Comparison of ENCODE assay signal across 1 cellular context in the genomic region with DNA sequence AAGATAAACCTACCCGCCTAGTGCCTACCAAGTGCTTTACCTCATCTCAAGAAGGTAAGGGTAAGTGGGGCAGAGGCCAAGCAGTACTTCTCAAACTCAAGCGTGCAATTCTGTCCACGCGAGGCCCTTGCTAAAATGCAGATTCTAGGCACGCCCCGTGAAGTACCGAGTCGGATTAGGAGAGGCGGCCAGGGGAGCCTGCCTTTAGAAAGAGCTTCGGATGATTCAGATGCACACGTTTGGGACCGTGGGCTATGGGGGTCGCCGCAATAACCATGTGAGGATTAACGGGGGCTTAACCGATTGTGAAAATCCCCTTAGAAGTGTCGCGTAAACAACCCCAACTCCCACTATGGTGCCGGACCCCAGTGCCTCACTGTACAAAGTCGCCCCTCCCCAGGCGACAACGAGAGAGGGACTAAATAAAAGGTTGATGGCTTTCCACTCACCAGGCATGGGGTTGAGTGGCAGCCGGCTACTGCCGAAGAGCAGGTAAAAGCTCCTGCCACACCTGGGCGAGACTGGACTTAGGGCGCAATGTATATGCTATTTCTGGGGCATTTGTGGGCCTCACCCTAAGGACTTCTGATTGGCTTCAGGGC.
TF ChIP-seq lines count a peak whose summit lies in the region.

No MANE protein-coding gene starts in this region.

TF ChIP-seq in HepG2, 621 proteins besides CTCF, POLR2A, EP300 and RAD21 (continued from another document and continues in another):
- TF ChIP-seq, protein P1, sequence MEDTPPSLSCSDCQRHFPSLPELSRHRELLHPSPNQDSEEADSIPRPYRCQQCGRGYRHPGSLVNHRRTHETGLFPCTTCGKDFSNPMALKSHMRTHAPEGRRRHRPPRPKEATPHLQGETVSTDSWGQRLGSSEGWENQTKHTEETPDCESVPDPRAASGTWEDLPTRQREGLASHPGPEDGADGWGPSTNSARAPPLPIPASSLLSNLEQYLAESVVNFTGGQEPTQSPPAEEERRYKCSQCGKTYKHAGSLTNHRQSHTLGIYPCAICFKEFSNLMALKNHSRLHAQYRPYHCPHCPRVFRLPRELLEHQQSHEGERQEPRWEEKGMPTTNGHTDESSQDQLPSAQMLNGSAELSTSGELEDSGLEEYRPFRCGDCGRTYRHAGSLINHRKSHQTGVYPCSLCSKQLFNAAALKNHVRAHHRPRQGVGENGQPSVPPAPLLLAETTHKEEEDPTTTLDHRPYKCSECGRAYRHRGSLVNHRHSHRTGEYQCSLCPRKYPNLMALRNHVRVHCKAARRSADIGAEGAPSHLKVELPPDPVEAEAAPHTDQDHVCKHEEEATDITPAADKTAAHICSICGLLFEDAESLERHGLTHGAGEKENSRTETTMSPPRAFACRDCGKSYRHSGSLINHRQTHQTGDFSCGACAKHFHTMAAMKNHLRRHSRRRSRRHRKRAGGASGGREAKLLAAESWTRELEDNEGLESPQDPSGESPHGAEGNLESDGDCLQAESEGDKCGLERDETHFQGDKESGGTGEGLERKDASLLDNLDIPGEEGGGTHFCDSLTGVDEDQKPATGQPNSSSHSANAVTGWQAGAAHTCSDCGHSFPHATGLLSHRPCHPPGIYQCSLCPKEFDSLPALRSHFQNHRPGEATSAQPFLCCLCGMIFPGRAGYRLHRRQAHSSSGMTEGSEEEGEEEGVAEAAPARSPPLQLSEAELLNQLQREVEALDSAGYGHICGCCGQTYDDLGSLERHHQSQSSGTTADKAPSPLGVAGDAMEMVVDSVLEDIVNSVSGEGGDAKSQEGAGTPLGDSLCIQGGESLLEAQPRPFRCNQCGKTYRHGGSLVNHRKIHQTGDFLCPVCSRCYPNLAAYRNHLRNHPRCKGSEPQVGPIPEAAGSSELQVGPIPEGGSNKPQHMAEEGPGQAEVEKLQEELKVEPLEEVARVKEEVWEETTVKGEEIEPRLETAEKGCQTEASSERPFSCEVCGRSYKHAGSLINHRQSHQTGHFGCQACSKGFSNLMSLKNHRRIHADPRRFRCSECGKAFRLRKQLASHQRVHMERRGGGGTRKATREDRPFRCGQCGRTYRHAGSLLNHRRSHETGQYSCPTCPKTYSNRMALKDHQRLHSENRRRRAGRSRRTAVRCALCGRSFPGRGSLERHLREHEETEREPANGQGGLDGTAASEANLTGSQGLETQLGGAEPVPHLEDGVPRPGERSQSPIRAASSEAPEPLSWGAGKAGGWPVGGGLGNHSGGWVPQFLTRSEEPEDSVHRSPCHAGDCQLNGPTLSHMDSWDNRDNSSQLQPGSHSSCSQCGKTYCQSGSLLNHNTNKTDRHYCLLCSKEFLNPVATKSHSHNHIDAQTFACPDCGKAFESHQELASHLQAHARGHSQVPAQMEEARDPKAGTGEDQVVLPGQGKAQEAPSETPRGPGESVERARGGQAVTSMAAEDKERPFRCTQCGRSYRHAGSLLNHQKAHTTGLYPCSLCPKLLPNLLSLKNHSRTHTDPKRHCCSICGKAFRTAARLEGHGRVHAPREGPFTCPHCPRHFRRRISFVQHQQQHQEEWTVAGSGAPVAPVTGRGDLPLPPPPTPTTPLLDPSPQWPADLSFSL (CRISPR knock-in tag; IDR thresholded peaks at IDR 0.05), result no peak
- peak; percentile 85; the same call in 1 of the 2 replicates for TF ChIP-seq MEF2D (CRISPR knock-in tag; IDR thresholded peaks at IDR 0.05)
- no peak for TF ChIP-seq ZNF670 (CRISPR knock-in tag; IDR thresholded peaks at IDR 0.05; ENCODE audit: borderline replicate concordance)
- no peak for TF ChIP-seq ZNF577 (CRISPR knock-in tag; IDR thresholded peaks at IDR 0.05; ENCODE audit: borderline replicate concordance, low read depth)
- TF ChIP-seq, protein P2, sequence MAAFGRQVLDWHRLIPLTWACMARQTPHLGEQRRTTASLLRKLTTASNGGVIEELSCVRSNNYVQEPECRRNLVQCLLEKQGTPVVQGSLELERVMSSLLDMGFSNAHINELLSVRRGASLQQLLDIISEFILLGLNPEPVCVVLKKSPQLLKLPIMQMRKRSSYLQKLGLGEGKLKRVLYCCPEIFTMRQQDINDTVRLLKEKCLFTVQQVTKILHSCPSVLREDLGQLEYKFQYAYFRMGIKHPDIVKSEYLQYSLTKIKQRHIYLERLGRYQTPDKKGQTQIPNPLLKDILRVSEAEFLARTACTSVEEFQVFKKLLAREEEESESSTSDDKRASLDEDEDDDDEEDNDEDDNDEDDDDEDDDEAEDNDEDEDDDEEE (CRISPR knock-in tag; IDR thresholded peaks at IDR 0.05), result no peak
- TF ChIP-seq NFE2L1 (CRISPR knock-in tag; IDR thresholded peaks at IDR 0.05; ENCODE audit: borderline replicate concordance), result no peak
- TF ChIP-seq IRF2 (CRISPR knock-in tag; IDR thresholded peaks at IDR 0.05), result peak; percentile 85
- TF ChIP-seq NR2F2 (IDR thresholded peaks at IDR 0.05; ENCODE audit: borderline replicate concordance, low read depth), result peak; percentile 61; the same call in 1 of the 2 replicates
- TF ChIP-seq RXRA (CRISPR knock-in tag; IDR thresholded peaks at IDR 0.05), result 0 out of 2 replicates have a peak, but pooled peaks have one; percentile 15
- TF ChIP-seq BRCA1 (CRISPR knock-in tag; IDR thresholded peaks at IDR 0.05), result no peak
- TF ChIP-seq HOXA5 (CRISPR knock-in tag; IDR thresholded peaks at IDR 0.05), result peak; percentile 27; the same call in 1 of the 2 replicates
- TF ChIP-seq, protein P3, sequence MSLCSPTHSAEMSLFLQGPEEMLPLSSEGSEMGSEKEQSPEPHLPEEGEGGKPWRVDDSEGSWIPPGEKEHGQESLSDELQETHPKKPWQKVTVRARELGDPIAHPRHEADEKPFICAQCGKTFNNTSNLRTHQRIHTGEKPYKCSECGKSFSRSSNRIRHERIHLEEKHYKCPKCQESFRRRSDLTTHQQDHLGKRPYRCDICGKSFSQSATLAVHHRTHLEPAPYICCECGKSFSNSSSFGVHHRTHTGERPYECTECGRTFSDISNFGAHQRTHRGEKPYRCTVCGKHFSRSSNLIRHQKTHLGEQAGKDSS (CRISPR knock-in tag; IDR thresholded peaks at IDR 0.05; ENCODE audit: borderline replicate concordance, low read depth), result 0 out of 2 replicates have a peak, but pooled peaks have one; percentile 13
- peak; percentile 55 for TF ChIP-seq ELF3 (CRISPR knock-in tag; IDR thresholded peaks at IDR 0.05)
- peak; percentile 82; the same call in 1 of the 2 replicates for TF ChIP-seq TSC22D2 (CRISPR knock-in tag; IDR thresholded peaks at IDR 0.05; ENCODE audit: borderline replicate concordance)
- TF ChIP-seq TGIF2 (CRISPR knock-in tag; IDR thresholded peaks at IDR 0.05), result peak; percentile 60; the same call in 1 of the 2 replicates
- TF ChIP-seq, protein P4, sequence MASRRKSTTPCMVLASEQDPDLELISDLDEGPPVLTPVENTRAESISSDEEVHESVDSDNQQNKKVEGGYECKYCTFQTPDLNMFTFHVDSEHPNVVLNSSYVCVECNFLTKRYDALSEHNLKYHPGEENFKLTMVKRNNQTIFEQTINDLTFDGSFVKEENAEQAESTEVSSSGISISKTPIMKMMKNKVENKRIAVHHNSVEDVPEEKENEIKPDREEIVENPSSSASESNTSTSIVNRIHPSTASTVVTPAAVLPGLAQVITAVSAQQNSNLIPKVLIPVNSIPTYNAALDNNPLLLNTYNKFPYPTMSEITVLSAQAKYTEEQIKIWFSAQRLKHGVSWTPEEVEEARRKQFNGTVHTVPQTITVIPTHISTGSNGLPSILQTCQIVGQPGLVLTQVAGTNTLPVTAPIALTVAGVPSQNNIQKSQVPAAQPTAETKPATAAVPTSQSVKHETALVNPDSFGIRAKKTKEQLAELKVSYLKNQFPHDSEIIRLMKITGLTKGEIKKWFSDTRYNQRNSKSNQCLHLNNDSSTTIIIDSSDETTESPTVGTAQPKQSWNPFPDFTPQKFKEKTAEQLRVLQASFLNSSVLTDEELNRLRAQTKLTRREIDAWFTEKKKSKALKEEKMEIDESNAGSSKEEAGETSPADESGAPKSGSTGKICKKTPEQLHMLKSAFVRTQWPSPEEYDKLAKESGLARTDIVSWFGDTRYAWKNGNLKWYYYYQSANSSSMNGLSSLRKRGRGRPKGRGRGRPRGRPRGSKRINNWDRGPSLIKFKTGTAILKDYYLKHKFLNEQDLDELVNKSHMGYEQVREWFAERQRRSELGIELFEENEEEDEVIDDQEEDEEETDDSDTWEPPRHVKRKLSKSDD (CRISPR knock-in tag; IDR thresholded peaks at IDR 0.05; ENCODE audit: low read depth), result no peak; the same call in 1 of the 2 replicates
- no peak for TF ChIP-seq ZSCAN29 (CRISPR knock-in tag; conservative IDR thresholded peaks at IDR 0.05)
- no peak for TF ChIP-seq HNRNPLL (IDR thresholded peaks at IDR 0.05; ENCODE audit: low read depth, low read length, poor library complexity, severe bottlenecking)
- TF ChIP-seq ZNF326 (CRISPR knock-in tag; IDR thresholded peaks at IDR 0.05; ENCODE audit: borderline replicate concordance), result no peak
- TF ChIP-seq, protein P5, sequence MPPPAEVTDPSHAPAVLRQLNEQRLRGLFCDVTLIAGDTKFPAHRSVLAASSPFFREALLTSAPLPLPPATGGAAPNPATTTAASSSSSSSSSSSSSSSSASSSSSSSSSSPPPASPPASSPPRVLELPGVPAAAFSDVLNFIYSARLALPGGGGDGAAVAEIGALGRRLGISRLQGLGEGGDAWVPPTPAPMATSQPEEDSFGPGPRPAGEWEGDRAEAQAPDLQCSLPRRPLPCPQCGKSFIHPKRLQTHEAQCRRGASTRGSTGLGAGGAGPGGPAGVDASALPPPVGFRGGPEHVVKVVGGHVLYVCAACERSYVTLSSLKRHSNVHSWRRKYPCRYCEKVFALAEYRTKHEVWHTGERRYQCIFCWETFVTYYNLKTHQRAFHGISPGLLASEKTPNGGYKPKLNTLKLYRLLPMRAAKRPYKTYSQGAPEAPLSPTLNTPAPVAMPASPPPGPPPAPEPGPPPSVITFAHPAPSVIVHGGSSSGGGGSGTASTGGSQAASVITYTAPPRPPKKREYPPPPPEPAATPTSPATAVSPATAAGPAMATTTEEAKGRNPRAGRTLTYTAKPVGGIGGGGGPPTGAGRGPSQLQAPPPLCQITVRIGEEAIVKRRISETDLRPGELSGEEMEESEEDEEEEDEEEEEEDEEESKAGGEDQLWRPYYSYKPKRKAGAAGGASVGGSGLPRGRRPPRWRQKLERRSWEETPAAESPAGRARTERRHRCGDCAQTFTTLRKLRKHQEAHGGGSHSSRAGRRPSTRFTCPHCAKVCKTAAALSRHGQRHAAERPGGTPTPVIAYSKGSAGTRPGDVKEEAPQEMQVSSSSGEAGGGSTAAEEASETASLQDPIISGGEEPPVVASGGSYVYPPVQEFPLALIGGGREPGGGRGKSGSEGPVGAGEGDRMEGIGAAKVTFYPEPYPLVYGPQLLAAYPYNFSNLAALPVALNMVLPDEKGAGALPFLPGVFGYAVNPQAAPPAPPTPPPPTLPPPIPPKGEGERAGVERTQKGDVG (CRISPR knock-in tag; IDR thresholded peaks at IDR 0.05; ENCODE audit: borderline replicate concordance), result 0 out of 2 replicates have a peak, but pooled peaks have one; percentile 30
- TF ChIP-seq ZNF446 (CRISPR knock-in tag; IDR thresholded peaks at IDR 0.05), result no peak
- TF ChIP-seq TBX2 (CRISPR knock-in tag; IDR thresholded peaks at IDR 0.05; ENCODE audit: borderline replicate concordance), result peak; percentile 59; the same call in 1 of the 2 replicates
- TF ChIP-seq CCAR2 (optimal IDR thresholded peaks at IDR 0.05; ENCODE audit: low read depth, low read length), result no peak
- TF ChIP-seq ZNF674 (CRISPR knock-in tag; IDR thresholded peaks at IDR 0.05; ENCODE audit: low read depth), result peak; percentile 60; the same call in 1 of the 2 replicates
- TF ChIP-seq ZNF7 (CRISPR knock-in tag; IDR thresholded peaks at IDR 0.05), result no peak
- TF ChIP-seq ZNF501 (CRISPR knock-in tag; IDR thresholded peaks at IDR 0.05), result peak; percentile 96
- TF ChIP-seq, protein P6, sequence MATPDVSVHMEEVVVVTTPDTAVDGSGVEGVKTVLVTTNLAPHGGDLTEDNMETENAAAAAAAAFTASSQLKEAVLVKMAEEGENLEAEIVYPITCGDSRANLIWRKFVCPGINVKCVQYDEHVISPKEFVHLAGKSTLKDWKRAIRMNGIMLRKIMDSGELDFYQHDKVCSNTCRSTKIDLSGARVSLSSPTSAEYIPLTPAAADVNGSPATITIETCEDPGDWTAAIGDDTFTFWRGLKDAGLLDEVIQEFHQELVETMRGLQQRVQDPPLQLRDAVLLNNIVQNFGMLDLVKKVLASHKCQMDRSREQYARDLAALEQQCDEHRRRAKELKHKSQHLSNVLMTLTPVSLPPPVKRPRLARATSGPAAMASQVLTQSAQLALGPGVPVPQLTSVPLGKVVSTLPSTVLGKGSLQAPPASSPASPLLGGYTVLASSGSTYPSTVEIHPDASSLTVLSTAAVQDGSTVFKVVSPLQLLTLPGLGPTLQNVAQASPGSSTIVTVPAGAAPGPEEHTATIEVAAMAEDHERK (CRISPR knock-in tag; IDR thresholded peaks at IDR 0.05; ENCODE audit: low read depth), result no peak
- no peak for TF ChIP-seq ZNF644 (CRISPR knock-in tag; IDR thresholded peaks at IDR 0.05; ENCODE audit: low read depth)
- TF ChIP-seq NFE2L2 (IDR thresholded peaks at IDR 0.05; ENCODE audit: low read length), result no peak
- peak; percentile 15; the same call in 1 of the 2 replicates for TF ChIP-seq CBFB (CRISPR knock-in tag; IDR thresholded peaks at IDR 0.05)
- TF ChIP-seq, protein P7, sequence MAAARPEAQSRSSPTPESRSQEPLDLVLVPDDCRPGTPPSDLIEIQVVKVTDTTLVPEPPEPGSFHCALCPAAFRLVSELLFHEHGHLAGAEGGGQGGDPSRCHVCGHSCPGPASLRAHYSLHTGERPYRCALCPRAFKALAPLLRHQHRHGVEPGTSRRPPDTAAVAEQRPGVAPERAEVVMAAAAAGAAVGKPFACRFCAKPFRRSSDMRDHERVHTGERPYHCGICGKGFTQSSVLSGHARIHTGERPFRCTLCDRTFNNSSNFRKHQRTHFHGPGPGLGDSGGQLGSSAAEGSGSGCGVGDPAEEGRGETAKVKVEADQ (CRISPR knock-in tag; IDR thresholded peaks at IDR 0.05; ENCODE audit: borderline replicate concordance), result no peak
- TF ChIP-seq, protein P8, sequence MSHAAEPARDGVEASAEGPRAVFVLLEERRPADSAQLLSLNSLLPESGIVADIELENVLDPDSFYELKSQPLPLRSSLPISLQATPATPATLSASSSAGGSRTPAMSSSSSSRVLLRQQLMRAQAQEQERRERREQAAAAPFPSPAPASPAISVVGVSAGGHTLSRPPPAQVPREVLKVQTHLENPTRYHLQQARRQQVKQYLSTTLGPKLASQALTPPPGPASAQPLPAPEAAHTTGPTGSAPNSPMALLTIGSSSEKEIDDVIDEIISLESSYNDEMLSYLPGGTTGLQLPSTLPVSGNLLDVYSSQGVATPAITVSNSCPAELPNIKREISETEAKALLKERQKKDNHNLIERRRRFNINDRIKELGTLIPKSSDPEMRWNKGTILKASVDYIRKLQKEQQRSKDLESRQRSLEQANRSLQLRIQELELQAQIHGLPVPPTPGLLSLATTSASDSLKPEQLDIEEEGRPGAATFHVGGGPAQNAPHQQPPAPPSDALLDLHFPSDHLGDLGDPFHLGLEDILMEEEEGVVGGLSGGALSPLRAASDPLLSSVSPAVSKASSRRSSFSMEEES (CRISPR knock-in tag; IDR thresholded peaks at IDR 0.05), result peak; percentile 63; the same call in 1 of the 2 replicates
- TF ChIP-seq ZNF614 (CRISPR knock-in tag; IDR thresholded peaks at IDR 0.05; ENCODE audit: borderline replicate concordance), result peak; percentile 59; the same call in 1 of the 2 replicates
- no peak; the same call in 1 of the 2 replicates for TF ChIP-seq CEBPB (IDR thresholded peaks at IDR 0.05; ENCODE audit: borderline replicate concordance, low read depth, low read length)
- peak; percentile 30; the same call in 1 of the 2 replicates for TF ChIP-seq SMAD1 (CRISPR knock-in tag; IDR thresholded peaks at IDR 0.05; ENCODE audit: borderline replicate concordance, low read depth)
- TF ChIP-seq HIVEP1 (CRISPR knock-in tag; IDR thresholded peaks at IDR 0.05), result no peak; the same call in 1 of the 2 replicates
- no peak for TF ChIP-seq JUND (CRISPR knock-in tag; IDR thresholded peaks at IDR 0.05)
